ENCODE assay signal across 20 cellular contexts in the genomic region with DNA sequence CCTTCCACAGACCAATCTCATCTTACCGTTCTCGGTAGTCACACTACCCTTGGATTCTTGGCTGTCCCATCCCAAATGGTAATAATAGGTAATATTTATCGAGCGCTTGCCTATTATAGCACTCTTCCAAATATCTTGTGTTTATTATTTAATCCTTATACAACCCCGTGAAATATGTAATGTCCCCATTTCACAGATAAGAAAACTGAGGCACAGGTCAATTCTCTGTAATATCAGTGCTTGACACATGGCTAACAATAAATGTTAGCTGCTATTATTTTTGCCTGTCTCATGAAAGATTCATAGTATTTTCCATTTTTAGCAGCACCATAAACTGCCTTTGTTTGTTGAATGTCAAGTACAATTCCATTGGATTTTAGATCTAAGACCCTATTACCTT.
"Had no signal": no experiment of that assay in that cellular context is flagged by ENCODE, and none has a peak within 500 bp of the region (broad histone marks: within the 10 kb centered on the region; RNA-seq: fewer than 3 reads in every experiment).

No MANE protein-coding gene starts in this region.

- DNase-seq: activated CD4-positive, alpha-beta T cell treated with anti-CD3 and anti-CD28 coated beads, Interleukin-2, amount 10 ng/mL, durations not matched to agents 7 days and 5 days; activated naive CD4-positive, alpha-beta T cell treated with Interleukin-2 at 50 U/mL for 16 hours; activated naive CD8-positive, alpha-beta T cell treated with anti-CD3 and anti-CD28 coated beads for 36 hours; activated T-cell treated with anti-CD3 and anti-CD28 coated beads, Interleukin-2, amount 50 U/mL, for 1 hour; dorsolateral prefrontal cortex; esophagus squamous epithelium; gastrocnemius medialis; hypothalamus; left ventricle myocardium superior; nephron progenitor cell; pancreas; right cardiac atrium; stimulated activated CD4-positive, alpha-beta T cell treated with anti-CD3 and anti-CD28 coated beads, Interleukin-12 subunit alpha, Interleukin-12 subunit beta, amount 100 ng/mL, for 4 hours; stimulated activated CD4-positive, alpha-beta T cell treated with anti-CD3 and anti-CD28 coated beads, Interleukin-4, amount 100 ng/mL, for 4 hours; stimulated activated naive CD8-positive, alpha-beta T cell treated with anti-CD3 and anti-CD28 coated beads, Interleukin-15, Interleukin-2, amounts not matched to agents 100 U/mL and 50 U/mL, for 24 hours; upper lobe of right lung had no signal

- H3K27me3 Mint-ChIP-seq: activated CD4-positive, alpha-beta T cell treated with anti-CD3 and anti-CD28 coated beads, Interleukin-2, amount 10 ng/mL, durations not matched to agents 7 days and 5 days; activated naive CD8-positive, alpha-beta T cell treated with anti-CD3 and anti-CD28 coated beads for 36 hours; central memory CD8-positive, alpha-beta T cell had no signal

- H3K9me3 ChIP-seq: breast epithelium, esophagus squamous epithelium, gastrocnemius medialis, pancreas, upper lobe of right lung had no signal

- ATAC-seq: activated CD4-positive, CD25-positive, alpha-beta regulatory T cell treated with anti-CD3 and anti-CD28 coated beads, Interleukin-2, amount 50 U/mL, for 24 hours; gastrocnemius medialis; left ventricle myocardium superior; pancreas; right cardiac atrium; stimulated activated naive CD8-positive, alpha-beta T cell treated with anti-CD3 and anti-CD28 coated beads, Interleukin-15, Interleukin-2, amounts not matched to agents 100 U/mL and 50 U/mL, for 24 hours; upper lobe of right lung had no signal

- H3K4me3 Mint-ChIP-seq: activated CD4-positive, alpha-beta T cell treated with anti-CD3 and anti-CD28 coated beads, Interleukin-2, amount 10 ng/mL, durations not matched to agents 7 days and 5 days; activated naive CD8-positive, alpha-beta T cell treated with anti-CD3 and anti-CD28 coated beads for 36 hours; central memory CD8-positive, alpha-beta T cell had no signal

- H3K27me3 ChIP-seq: breast epithelium, dorsolateral prefrontal cortex, esophagus squamous epithelium, gastrocnemius medialis, pancreas, upper lobe of right lung had no signal

- H3K27ac ChIP-seq: breast epithelium, esophagus squamous epithelium, gastrocnemius medialis, pancreas, upper lobe of right lung, VCaP had no signal

- H3K36me3 ChIP-seq: breast epithelium had no signal

- H3K4me3 ChIP-seq: breast epithelium, dorsolateral prefrontal cortex, esophagus squamous epithelium, gastrocnemius medialis, pancreas, upper lobe of right lung had no signal

- H3K9me3 Mint-ChIP-seq: activated CD4-positive, alpha-beta T cell treated with anti-CD3 and anti-CD28 coated beads, Interleukin-2, amount 10 ng/mL, durations not matched to agents 7 days and 5 days; activated naive CD8-positive, alpha-beta T cell treated with anti-CD3 and anti-CD28 coated beads for 36 hours; central memory CD8-positive, alpha-beta T cell; nephron progenitor cell had no signal

- H3K27ac Mint-ChIP-seq: activated CD4-positive, alpha-beta T cell treated with anti-CD3 and anti-CD28 coated beads, Interleukin-2, amount 10 ng/mL, durations not matched to agents 7 days and 5 days; activated naive CD8-positive, alpha-beta T cell treated with anti-CD3 and anti-CD28 coated beads for 36 hours; nephron progenitor cell had no signal
